1 cellular context compared by ENCODE assay signal in the genomic region with DNA sequence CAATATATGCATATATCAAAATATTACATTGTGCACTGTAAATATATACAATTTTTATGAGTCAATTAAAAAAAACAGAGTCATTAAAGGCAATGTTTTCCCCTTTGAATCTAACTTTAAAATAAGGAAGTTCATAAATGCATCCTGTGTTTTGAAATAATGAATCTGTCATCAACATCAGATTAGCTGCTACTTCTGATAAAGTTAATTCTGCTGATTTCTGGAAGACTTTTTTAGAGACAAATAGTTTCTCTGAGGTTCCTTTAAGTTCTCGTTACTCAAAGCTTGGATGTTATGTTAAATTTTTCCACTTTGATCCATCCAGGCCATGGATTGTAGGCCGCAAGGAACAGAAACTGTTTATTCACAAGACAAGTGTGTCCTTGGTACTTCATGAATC.
TF ChIP-seq lines count a peak whose summit lies in the region.

No MANE protein-coding gene starts in this region.

TF ChIP-seq in GM12878, 131 proteins besides CTCF, POLR2A, EP300 and RAD21 (continued from another document):
- TF ChIP-seq, protein P1, sequence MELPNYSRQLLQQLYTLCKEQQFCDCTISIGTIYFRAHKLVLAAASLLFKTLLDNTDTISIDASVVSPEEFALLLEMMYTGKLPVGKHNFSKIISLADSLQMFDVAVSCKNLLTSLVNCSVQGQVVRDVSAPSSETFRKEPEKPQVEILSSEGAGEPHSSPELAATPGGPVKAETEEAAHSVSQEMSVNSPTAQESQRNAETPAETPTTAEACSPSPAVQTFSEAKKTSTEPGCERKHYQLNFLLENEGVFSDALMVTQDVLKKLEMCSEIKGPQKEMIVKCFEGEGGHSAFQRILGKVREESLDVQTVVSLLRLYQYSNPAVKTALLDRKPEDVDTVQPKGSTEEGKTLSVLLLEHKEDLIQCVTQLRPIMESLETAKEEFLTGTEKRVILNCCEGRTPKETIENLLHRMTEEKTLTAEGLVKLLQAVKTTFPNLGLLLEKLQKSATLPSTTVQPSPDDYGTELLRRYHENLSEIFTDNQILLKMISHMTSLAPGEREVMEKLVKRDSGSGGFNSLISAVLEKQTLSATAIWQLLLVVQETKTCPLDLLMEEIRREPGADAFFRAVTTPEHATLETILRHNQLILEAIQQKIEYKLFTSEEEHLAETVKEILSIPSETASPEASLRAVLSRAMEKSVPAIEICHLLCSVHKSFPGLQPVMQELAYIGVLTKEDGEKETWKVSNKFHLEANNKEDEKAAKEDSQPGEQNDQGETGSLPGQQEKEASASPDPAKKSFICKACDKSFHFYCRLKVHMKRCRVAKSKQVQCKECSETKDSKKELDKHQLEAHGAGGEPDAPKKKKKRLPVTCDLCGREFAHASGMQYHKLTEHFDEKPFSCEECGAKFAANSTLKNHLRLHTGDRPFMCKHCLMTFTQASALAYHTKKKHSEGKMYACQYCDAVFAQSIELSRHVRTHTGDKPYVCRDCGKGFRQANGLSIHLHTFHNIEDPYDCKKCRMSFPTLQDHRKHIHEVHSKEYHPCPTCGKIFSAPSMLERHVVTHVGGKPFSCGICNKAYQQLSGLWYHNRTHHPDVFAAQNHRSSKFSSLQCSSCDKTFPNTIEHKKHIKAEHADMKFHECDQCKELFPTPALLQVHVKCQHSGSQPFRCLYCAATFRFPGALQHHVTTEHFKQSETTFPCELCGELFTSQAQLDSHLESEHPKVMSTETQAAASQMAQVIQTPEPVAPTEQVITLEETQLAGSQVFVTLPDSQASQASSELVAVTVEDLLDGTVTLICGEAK (IDR thresholded peaks at IDR 0.05; ENCODE audit: borderline replicate concordance) = no peak
- no peak for TF ChIP-seq KAT2A (conservative IDR thresholded peaks at IDR 0.05; ENCODE audit: control insufficient read depth, low read depth, low read length)
- TF ChIP-seq, protein P2, sequence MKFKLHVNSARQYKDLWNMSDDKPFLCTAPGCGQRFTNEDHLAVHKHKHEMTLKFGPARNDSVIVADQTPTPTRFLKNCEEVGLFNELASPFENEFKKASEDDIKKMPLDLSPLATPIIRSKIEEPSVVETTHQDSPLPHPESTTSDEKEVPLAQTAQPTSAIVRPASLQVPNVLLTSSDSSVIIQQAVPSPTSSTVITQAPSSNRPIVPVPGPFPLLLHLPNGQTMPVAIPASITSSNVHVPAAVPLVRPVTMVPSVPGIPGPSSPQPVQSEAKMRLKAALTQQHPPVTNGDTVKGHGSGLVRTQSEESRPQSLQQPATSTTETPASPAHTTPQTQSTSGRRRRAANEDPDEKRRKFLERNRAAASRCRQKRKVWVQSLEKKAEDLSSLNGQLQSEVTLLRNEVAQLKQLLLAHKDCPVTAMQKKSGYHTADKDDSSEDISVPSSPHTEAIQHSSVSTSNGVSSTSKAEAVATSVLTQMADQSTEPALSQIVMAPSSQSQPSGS (IDR thresholded peaks at IDR 0.05; ENCODE audit: low read length) = no peak
- TF ChIP-seq, protein P3, sequence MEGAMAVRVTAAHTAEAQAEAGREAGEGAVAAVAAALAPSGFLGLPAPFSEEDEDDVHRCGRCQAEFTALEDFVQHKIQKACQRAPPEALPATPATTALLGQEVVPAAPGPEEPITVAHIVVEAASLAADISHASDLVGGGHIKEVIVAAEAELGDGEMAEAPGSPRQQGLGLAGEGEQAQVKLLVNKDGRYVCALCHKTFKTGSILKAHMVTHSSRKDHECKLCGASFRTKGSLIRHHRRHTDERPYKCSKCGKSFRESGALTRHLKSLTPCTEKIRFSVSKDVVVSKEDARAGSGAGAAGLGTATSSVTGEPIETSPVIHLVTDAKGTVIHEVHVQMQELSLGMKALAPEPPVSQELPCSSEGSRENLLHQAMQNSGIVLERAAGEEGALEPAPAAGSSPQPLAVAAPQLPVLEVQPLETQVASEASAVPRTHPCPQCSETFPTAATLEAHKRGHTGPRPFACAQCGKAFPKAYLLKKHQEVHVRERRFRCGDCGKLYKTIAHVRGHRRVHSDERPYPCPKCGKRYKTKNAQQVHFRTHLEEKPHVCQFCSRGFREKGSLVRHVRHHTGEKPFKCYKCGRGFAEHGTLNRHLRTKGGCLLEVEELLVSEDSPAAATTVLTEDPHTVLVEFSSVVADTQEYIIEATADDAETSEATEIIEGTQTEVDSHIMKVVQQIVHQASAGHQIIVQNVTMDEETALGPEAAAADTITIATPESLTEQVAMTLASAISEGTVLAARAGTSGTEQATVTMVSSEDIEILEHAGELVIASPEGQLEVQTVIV (IDR thresholded peaks at IDR 0.05; ENCODE audit: borderline replicate concordance, partially characterized antibody) = no peak
- TF ChIP-seq IRF4 (IDR thresholded peaks at IDR 0.05; ENCODE audit: low read depth, low read length) = no peak
- TF ChIP-seq EZH2 (IDR thresholded peaks at IDR 0.05; ENCODE audit: borderline replicate concordance, control insufficient read depth, low read depth, low read length) = no peak
TF ChIP-seq in GM12878: peak in this region for 0.
